Comparison of ENCODE assay signal across 1 cellular context in the genomic region with DNA sequence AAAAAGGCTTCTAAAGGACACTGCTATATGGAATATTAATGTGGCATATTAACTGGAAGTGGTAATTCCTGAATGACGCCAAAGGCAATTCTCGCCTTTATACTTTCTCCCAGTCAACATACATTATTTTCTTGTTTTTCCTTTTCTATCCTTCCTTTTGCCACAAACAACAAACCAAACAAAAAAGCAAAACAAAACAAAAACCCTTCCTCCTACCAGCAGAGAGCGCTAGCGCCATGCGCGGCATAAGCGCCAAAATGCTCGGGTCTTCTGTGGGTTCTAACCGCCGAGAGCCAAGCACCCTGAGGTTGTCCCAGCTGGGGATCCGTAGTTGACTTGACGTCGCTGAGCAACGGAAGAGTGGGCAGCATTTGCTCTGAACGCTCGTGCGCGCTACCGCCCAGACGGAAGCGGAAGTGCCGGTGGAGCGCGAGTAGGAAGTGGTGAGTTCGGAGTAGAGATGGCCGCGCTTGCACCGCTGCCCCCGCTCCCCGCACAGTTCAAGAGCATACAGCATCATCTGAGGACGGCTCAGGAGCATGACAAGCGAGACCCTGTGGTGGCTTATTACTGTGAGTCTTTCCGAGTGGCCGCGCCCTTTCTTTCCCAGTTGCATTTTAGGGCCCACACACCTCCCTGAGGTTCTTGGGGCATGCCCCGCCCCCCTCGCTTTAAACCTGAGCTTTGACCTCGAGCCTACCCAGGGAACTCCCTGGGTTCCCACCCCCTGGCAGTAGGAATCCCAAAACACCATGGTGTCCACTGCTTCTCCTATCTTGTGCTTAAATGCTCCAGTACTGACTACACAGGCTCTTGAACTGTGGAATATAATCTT.
TF ChIP-seq lines count a peak whose summit lies in the region.

A gene (minus strand): TSS at position 295 of the 835 bp plus-strand sequence. CDS start 58,464 bp downstream, outside the sequence.
A gene with protein sequence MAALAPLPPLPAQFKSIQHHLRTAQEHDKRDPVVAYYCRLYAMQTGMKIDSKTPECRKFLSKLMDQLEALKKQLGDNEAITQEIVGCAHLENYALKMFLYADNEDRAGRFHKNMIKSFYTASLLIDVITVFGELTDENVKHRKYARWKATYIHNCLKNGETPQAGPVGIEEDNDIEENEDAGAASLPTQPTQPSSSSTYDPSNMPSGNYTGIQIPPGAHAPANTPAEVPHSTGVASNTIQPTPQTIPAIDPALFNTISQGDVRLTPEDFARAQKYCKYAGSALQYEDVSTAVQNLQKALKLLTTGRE (plus strand): TSS at position 436 of the 835 bp plus-strand sequence. CDS start 25 bp downstream, at position 461.

TF ChIP-seq in WTC11, 78 proteins besides CTCF, POLR2A, EP300 and RAD21 (continued from another document):
- TF ChIP-seq, protein P1, sequence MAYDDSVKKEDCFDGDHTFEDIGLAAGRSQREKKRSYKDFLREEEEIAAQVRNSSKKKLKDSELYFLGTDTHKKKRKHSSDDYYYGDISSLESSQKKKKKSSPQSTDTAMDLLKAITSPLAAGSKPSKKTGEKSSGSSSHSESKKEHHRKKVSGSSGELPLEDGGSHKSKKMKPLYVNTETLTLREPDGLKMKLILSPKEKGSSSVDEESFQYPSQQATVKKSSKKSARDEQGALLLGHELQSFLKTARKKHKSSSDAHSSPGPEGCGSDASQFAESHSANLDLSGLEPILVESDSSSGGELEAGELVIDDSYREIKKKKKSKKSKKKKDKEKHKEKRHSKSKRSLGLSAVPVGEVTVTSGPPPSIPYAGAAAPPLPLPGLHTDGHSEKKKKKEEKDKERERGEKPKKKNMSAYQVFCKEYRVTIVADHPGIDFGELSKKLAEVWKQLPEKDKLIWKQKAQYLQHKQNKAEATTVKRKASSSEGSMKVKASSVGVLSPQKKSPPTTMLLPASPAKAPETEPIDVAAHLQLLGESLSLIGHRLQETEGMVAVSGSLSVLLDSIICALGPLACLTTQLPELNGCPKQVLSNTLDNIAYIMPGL (CRISPR knock-in tag; IDR thresholded peaks at IDR 0.05), result peak; percentile 80
- TF ChIP-seq CREM (CRISPR knock-in tag; IDR thresholded peaks at IDR 0.05), result peak; percentile 83; the same call in 1 of the 2 replicates
